ENCODE assay signal across 1 cellular context in genomic region chr14:21026988-21027315, GRCh38.
TF ChIP-seq lines count a peak whose summit lies in the region.

No MANE protein-coding gene starts in this region.

TF ChIP-seq in K562, 482 proteins besides CTCF, POLR2A, EP300 and RAD21 (continued from another document):
- TF ChIP-seq, protein P1, sequence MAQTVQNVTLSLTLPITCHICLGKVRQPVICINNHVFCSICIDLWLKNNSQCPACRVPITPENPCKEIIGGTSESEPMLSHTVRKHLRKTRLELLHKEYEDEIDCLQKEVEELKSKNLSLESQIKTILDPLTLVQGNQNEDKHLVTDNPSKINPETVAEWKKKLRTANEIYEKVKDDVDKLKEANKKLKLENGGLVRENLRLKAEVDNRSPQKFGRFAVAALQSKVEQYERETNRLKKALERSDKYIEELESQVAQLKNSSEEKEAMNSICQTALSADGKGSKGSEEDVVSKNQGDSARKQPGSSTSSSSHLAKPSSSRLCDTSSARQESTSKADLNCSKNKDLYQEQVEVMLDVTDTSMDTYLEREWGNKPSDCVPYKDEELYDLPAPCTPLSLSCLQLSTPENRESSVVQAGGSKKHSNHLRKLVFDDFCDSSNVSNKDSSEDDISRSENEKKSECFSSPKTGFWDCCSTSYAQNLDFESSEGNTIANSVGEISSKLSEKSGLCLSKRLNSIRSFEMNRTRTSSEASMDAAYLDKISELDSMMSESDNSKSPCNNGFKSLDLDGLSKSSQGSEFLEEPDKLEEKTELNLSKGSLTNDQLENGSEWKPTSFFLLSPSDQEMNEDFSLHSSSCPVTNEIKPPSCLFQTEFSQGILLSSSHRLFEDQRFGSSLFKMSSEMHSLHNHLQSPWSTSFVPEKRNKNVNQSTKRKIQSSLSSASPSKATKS (CRISPR knock-in tag; IDR thresholded peaks at IDR 0.05): no peak
